ENCODE assay signal across 10 cellular contexts in the genomic region with DNA sequence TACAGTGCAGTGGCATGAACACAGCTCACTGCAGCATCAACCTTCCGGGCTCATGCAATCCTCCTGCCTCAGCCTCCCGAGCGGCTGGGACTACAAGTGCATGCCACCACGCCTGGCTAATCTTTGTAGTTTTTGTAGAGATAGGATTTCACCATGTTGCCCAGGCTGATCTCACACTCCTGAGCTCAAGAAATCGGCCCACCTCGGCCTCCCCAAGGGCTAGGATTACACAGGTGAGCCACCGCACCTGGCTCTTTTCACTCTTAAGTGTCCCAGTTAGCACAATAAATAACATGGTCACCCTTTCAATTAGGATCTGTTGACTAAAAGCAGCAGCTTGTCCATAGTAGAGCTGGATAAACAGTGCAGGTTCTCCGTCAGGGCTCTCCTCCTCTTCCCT. TPM values are rescaled to one million over a fixed set of nuclear protein-coding genes. Genes with fewer than 3 reads are reported as not detected.
DNase-seq lines count a peak whose midpoint lies in the region; ATAC-seq, FAIRE-seq and TF ChIP-seq lines count a peak whose summit lies in the region.
"Had no signal": no experiment of that assay in that cellular context is flagged by ENCODE, and none has a peak within 500 bp of the region (broad histone marks: within the 10 kb centered on the region; RNA-seq: fewer than 3 reads in every experiment).

No MANE protein-coding gene starts in this region.

- H3K9me3 ChIP-seq in OCI-LY1 (ENCODE audit: low read length) (no peaks in the 10 kb centered on the region), endothelial cell of umbilical vein (replicated peaks; ENCODE audit: control insufficient read depth, insufficient read depth, low read length) (no peaks in the 10 kb centered on the region), smooth muscle cell (replicated peaks; ENCODE audit: low read depth) (no peaks in the 10 kb centered on the region), pancreas (no peaks in the 10 kb centered on the region)

- peaks cover 43% of the 10 kb centered on the region for H3K4me1 Mint-ChIP-seq in activated CD4-positive, alpha-beta T cell treated with anti-CD3 and anti-CD28 coated beads, Interleukin-2, amount 10 ng/mL, durations not matched to agents 24 days and 14 days

- H3K9me1 ChIP-seq in endothelial cell of umbilical vein (replicated peaks; ENCODE audit: control insufficient read depth, extremely low read depth, insufficient read depth, low read length) = no peaks in the 10 kb centered on the region

- H3K4me3 Mint-ChIP-seq in activated CD4-positive, alpha-beta T cell treated with anti-CD3 and anti-CD28 coated beads, Interleukin-2, amount 10 ng/mL, durations not matched to agents 24 days and 14 days = peak overlapping the region; percentile 98

- FAIRE-seq in endothelial cell of umbilical vein (lab: Jason Lieb, UNC) (no peak), pancreas (lab: Jason Lieb, UNC) (no peak)

- dilution Hi-C loops in endothelial cell of umbilical vein (cut with MboI; ENCODE audit: extremely low pct_ligation_motif_present, low sequenced_read_pairs) = no loop called here

- H3K9me2 ChIP-seq in OCI-LY1 (ENCODE audit: low read depth, low read length) = no peaks in the 10 kb centered on the region

- H3K9ac ChIP-seq in OCI-LY1 (ENCODE audit: low read length) = peak overlapping the region; percentile 81
- H3K9ac ChIP-seq in endothelial cell of umbilical vein (replicated peaks; ENCODE audit: extremely low read depth, insufficient read depth, low read length) = no peak overlapping the region
- no peak overlapping the region for H3K9ac ChIP-seq in smooth muscle cell (ENCODE audit: low read depth)

- peaks cover 71% of the 10 kb centered on the region for H3K4me1 ChIP-seq in OCI-LY1 (ENCODE audit: insufficient read depth, low read length, severe bottlenecking)
- peaks cover 10% of the 10 kb centered on the region for H3K4me1 ChIP-seq in endothelial cell of umbilical vein (ENCODE audit: control insufficient read depth, extremely low read depth, insufficient read depth, low read length)
- peaks cover 8% of the 10 kb centered on the region for H3K4me1 ChIP-seq in smooth muscle cell (ENCODE audit: low read depth)
- H3K4me1 ChIP-seq in pancreas = peaks cover 0 to 11% (median 6%) of the 10 kb centered on the region in 3 donors

- intact Hi-C loops in activated CD4-positive, alpha-beta T cell treated with anti-CD3 and anti-CD28 coated beads, Interleukin-2, amount 10 ng/mL, durations not matched to agents 24 days and 14 days (cut with micrococcal nuclease) = no loop called here
- intact Hi-C loops in endothelial cell of umbilical vein (cut with micrococcal nuclease) (no loop called here), pancreas (cut with DNase I) (no loop called here)

- no peaks in the 10 kb centered on the region for H4K20me1 ChIP-seq in OCI-LY1 (ENCODE audit: insufficient read depth, low read length)
- no peaks in the 10 kb centered on the region for H4K20me1 ChIP-seq in endothelial cell of umbilical vein (replicated peaks; ENCODE audit: control insufficient read depth, extremely low read depth, insufficient read depth, low read length)
- H4K20me1 ChIP-seq in smooth muscle cell (ENCODE audit: low read depth) = peaks cover 9% of the 10 kb centered on the region

- no peak for TF ChIP-seq POLR2A in endothelial cell of umbilical vein (IDR thresholded peaks at IDR 0.05; ENCODE audit: low read depth, low read length)

- H2AFZ ChIP-seq in OCI-LY1 (ENCODE audit: low read length) (no peak overlapping the region), endothelial cell of umbilical vein (ENCODE audit: low read depth, low read length) (no peak overlapping the region), smooth muscle cell (ENCODE audit: low read depth) (no peak overlapping the region)

- no peaks in the 10 kb centered on the region for H3K27me3 Mint-ChIP-seq in activated CD4-positive, alpha-beta T cell treated with anti-CD3 and anti-CD28 coated beads, Interleukin-2, amount 10 ng/mL, durations not matched to agents 24 days and 14 days

- TF ChIP-seq CTCF in OCI-LY1 (IDR thresholded peaks at IDR 0.05; ENCODE audit: low read length) = no peak
- no peak for TF ChIP-seq CTCF in endothelial cell of umbilical vein (IDR thresholded peaks at IDR 0.05; ENCODE audit: extremely low read depth in 1 of 2, insufficient read depth in 1 of 2, low read depth in 1 of 2, low read length in 2 of 2)
- no peak for TF ChIP-seq CTCF in smooth muscle cell (IDR thresholded peaks at IDR 0.05; ENCODE audit: borderline replicate concordance, insufficient read depth, poor library complexity, severe bottlenecking)
- TF ChIP-seq CTCF in pancreas (IDR thresholded peaks at IDR 0.05) = no peak

- H3K9me3 Mint-ChIP-seq in activated CD4-positive, alpha-beta T cell treated with anti-CD3 and anti-CD28 coated beads, Interleukin-2, amount 10 ng/mL, durations not matched to agents 24 days and 14 days = peaks cover 8% of the 10 kb centered on the region

- peak overlapping the region; percentile 90 for H3K4me2 ChIP-seq in OCI-LY1 (ENCODE audit: low read length)
- H3K4me2 ChIP-seq in endothelial cell of umbilical vein (ENCODE audit: insufficient read depth, low read length) = peak overlapping the region; percentile 86
- peak overlapping the region; percentile 97 for H3K4me2 ChIP-seq in smooth muscle cell

- ATAC-seq in pancreas (no peak), GM21447 (IDR thresholded peaks at IDR 0.05; ENCODE audit: unreplicated experiment) (no peak)

- peaks cover 19% of the 10 kb centered on the region for H3K36me3 ChIP-seq in OCI-LY1 (ENCODE audit: insufficient read depth, low read length)
- no peaks in the 10 kb centered on the region for H3K36me3 ChIP-seq in endothelial cell of umbilical vein (ENCODE audit: control insufficient read depth in 2 of 2, extremely low read depth in 1 of 2, insufficient read depth in 2 of 2, low read length in 2 of 2)
- no peaks in the 10 kb centered on the region for H3K36me3 ChIP-seq in smooth muscle cell (ENCODE audit: low read depth)
- H3K36me3 ChIP-seq in pancreas = no peaks in the 10 kb centered on the region

- H3K27me3 ChIP-seq in OCI-LY1 (ENCODE audit: insufficient read depth, low read length) = no peaks in the 10 kb centered on the region
- H3K27me3 ChIP-seq in endothelial cell of umbilical vein (ENCODE audit: control insufficient read depth in 2 of 2, insufficient read depth in 2 of 2, low read length in 2 of 2) = no peaks in the 10 kb centered on the region
- no peaks in the 10 kb centered on the region for H3K27me3 ChIP-seq in smooth muscle cell (ENCODE audit: low read depth)
- no peaks in the 10 kb centered on the region for H3K27me3 ChIP-seq in pancreas

- no TSS peak for BruUV-seq in endothelial cell of umbilical vein (replicated peaks; lab: Mats Ljungman, UMichigan)

- peak overlapping the region; percentile 77 for H3K4me3 ChIP-seq in OCI-LY1 (ENCODE audit: low read depth, low read length, poor library complexity, severe bottlenecking)
- peak overlapping the region in 1 of 3 experiments; percentile 73 for H3K4me3 ChIP-seq in endothelial cell of umbilical vein (replicated peaks in 1 of 3; ENCODE audit: insufficient read depth in 1 of 3, low read depth in 1 of 3, low read length in 3 of 3)
- H3K4me3 ChIP-seq in smooth muscle cell = no peak overlapping the region
- H3K4me3 ChIP-seq in pancreas = peak overlapping the region in 1 of 4 donors; percentile 90

- peaks cover 20% of the 10 kb centered on the region for H3K36me3 Mint-ChIP-seq in activated CD4-positive, alpha-beta T cell treated with anti-CD3 and anti-CD28 coated beads, Interleukin-2, amount 10 ng/mL, durations not matched to agents 24 days and 14 days (ENCODE audit: low read depth)

- H3F3A ChIP-seq in OCI-LY1 (ENCODE audit: insufficient read depth, low read length) = no peaks in the 10 kb centered on the region
- no peaks in the 10 kb centered on the region for H3F3A ChIP-seq in smooth muscle cell (ENCODE audit: low read depth)

- 93% methylated on average over 8 of the region's 8 CpGs for WGBS in smooth muscle cell (ENCODE audit: low lambda C conversion rate)
- WGBS in pancreas, 2 donors = 81 to 86% methylated on average over 8 of the region's 8 CpGs

- CTCF ChIA-PET in endothelial cell of umbilical vein (lab: Charles Lee) = no interaction called here

- POLR2A ChIA-PET in endothelial cell of umbilical vein (lab: Charles Lee) = no interaction called here

- H3K27ac ChIP-seq in OCI-LY1 (ENCODE audit: low read depth, low read length, poor library complexity, severe bottlenecking) = peak overlapping the region; percentile 64
- no peak overlapping the region for H3K27ac ChIP-seq in endothelial cell of umbilical vein (ENCODE audit: insufficient read depth, low read depth, low read length)
- H3K27ac ChIP-seq in smooth muscle cell (ENCODE audit: low read depth) = no peak overlapping the region
- no peak overlapping the region for H3K27ac ChIP-seq in pancreas

- H3K79me2 ChIP-seq in OCI-LY1 (ENCODE audit: insufficient read depth, low read length) (peaks cover 67% of the 10 kb centered on the region), endothelial cell of umbilical vein (ENCODE audit: control insufficient read depth, insufficient read depth, low read length) (peaks cover 59% of the 10 kb centered on the region), smooth muscle cell (ENCODE audit: low read depth) (peaks cover 33% of the 10 kb centered on the region)

- H3K27ac Mint-ChIP-seq in activated CD4-positive, alpha-beta T cell treated with anti-CD3 and anti-CD28 coated beads, Interleukin-2, amount 10 ng/mL, durations not matched to agents 24 days and 14 days = peak overlapping the region; percentile 94

- DNase-seq in activated CD4-positive, alpha-beta T cell treated with anti-CD3 and anti-CD28 coated beads, Interleukin-2, amount 10 ng/mL, durations not matched to agents 24 days and 14 days = no peak
- DNase-seq in activated CD4-positive, alpha-beta T cell treated with anti-CD3 and anti-CD28 coated beads, Interleukin-2, amount 50 U/mL, for 1 hour = no peak
- DNase-seq in endothelial cell of umbilical vein (ENCODE audit: low read depth, low spot score) (no peak), smooth muscle cell (lab: John Stamatoyannopoulos, UW; ENCODE audit: unreplicated experiment) (no peak), pancreas (no peak), NCI-H1092 (lab: John Stamatoyannopoulos, UW) (no peak)
- DNase-seq: HCEC 1CT, NCI-H526 had no signal

RNA-seq across cellular contexts. Expression of a gene that starts 1.4 kb away (rescaled TPM):
- 69.3 and 70.0 TPM in 2 replicates for total RNA-seq in activated CD4-positive, alpha-beta T cell treated with anti-CD3 and anti-CD28 coated beads, Interleukin-2, amount 10 ng/mL, durations not matched to agents 24 days and 14 days
- 53.5 and 56.7 TPM in 2 replicates for total RNA-seq in endothelial cell of umbilical vein
- 17.0 and 17.5 TPM in 2 replicates for polyA plus RNA-seq in endothelial cell of umbilical vein
- 24.9 and 32.8 TPM in 2 replicates for polyA plus RNA-seq in endothelial cell of umbilical vein (2011; cell fraction: cytosol; rRNA removed)
- 72.0 and 95.9 TPM in 2 replicates for polyA plus RNA-seq in endothelial cell of umbilical vein (2011; cell fraction: nucleus; rRNA removed)
- 20.6 and 26.5 TPM in 2 replicates for polyA plus RNA-seq in endothelial cell of umbilical vein (2012)
- polyA minus RNA-seq in endothelial cell of umbilical vein = 46.5 and 52.2 TPM in 2 replicates
- 46.8 TPM for polyA minus RNA-seq in endothelial cell of umbilical vein (2011; cell fraction: cytosol; rRNA and poly(A)+ RNA removed)
- polyA minus RNA-seq in endothelial cell of umbilical vein (2011; cell fraction: nucleus; rRNA and poly(A)+ RNA removed) = 60.1 and 73.7 TPM in 2 replicates
- total RNA-seq in smooth muscle cell = 33.7 and 38.5 TPM in 2 replicates
- polyA plus RNA-seq in smooth muscle cell = 32.2 and 38.3 TPM in 2 replicates
- total RNA-seq in pancreas = 10 to 100 TPM; 14.8 to 29.4 (median 21.6) TPM
- 10 to 100 TPM; 20.5 to 37.1 TPM for polyA plus RNA-seq in pancreas
